In the genomic region with DNA sequence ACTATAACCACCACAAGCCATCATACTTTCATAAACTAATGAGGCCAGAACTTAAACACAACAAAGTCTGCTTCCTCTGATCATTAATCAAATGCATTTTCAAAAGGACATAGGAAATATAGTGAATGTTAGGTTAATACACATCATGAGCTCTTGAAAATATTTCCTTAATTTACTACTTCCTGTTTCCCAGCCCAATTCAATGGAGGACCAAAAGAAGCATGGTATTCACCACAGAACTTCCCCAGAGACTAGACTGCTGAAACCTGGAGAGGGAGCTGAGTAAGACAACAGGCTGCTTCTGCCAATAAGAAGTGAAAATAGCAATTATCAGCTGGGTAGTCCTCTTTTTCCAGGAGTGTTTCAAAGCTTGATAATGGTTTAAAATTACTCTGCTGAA, we compare ENCODE assay signal across 15 cellular contexts.
A peak's percentile ranks its signal among the peaks of the same experiment; 100 is the strongest.
DNase-seq lines count a peak whose midpoint lies in the region; ATAC-seq lines count a peak whose summit lies in the region.
"Had no signal": no experiment of that assay in that cellular context is flagged by ENCODE, and none has a peak within 500 bp of the region (broad histone marks: within the 10 kb centered on the region; RNA-seq: fewer than 3 reads in every experiment).

No MANE protein-coding gene starts in this region.

- H3K4me3 Mint-ChIP-seq in activated CD4-positive, alpha-beta T cell treated with anti-CD3 and anti-CD28 coated beads for 36 hours = no peak overlapping the region
- H3K4me3 Mint-ChIP-seq: CD8-positive, alpha-beta T cell; IgD-negative memory B cell; naive thymus-derived CD4-positive, alpha-beta T cell; T-helper 2 cell treated with Interferon-gamma antibody and Interleukin-4, amounts not matched to agents 5 μg/mL and 100 μg/mL, for 36 hours had no signal

- POLR2A ChIA-PET in activated CD4-positive, alpha-beta T cell treated with anti-CD3 and anti-CD28 coated beads for 36 hours (lab: Charles Lee) = no interaction called here

- peaks cover 4% of the 10 kb centered on the region for H3K4me1 Mint-ChIP-seq in activated CD4-positive, alpha-beta T cell treated with anti-CD3 and anti-CD28 coated beads for 36 hours
- H3K4me1 Mint-ChIP-seq: IgD-negative memory B cell had no signal

- H3K27me3 Mint-ChIP-seq in activated CD4-positive, alpha-beta T cell treated with anti-CD3 and anti-CD28 coated beads for 36 hours = no peaks in the 10 kb centered on the region
- H3K27me3 Mint-ChIP-seq: IgD-negative memory B cell; naive thymus-derived CD4-positive, alpha-beta T cell had no signal

- no peaks in the 10 kb centered on the region for H3K9me3 Mint-ChIP-seq in activated CD4-positive, alpha-beta T cell treated with anti-CD3 and anti-CD28 coated beads for 36 hours (ENCODE audit: low read depth)
- H3K9me3 Mint-ChIP-seq: CD8-positive, alpha-beta T cell; naive thymus-derived CD4-positive, alpha-beta T cell; T-helper 2 cell treated with Interferon-gamma antibody and Interleukin-4, amounts not matched to agents 5 μg/mL and 100 μg/mL, for 36 hours had no signal

- DNase-seq in ELR (ENCODE audit: low read depth) (peak; percentile 15), M059J (ENCODE audit: low read depth) (peak; percentile 55), dermis blood vessel endothelial cell (peak; percentile 75), myocyte (ENCODE audit: low read depth) (peak; percentile 58), substantia nigra (lab: John Stamatoyannopoulos, UW) (no peak), germinal center (ENCODE audit: low spot score) (no peak)
- DNase-seq in activated CD4-positive, alpha-beta T cell treated with anti-CD3 and anti-CD28 coated beads for 36 hours = no peak
- DNase-seq: activated naive CD4-positive, alpha-beta T cell treated with Interleukin-2 at 50 U/mL for 16 hours; CD8-positive, alpha-beta T cell; naive thymus-derived CD4-positive, alpha-beta T cell; small intestine had no signal

- intact Hi-C loops in activated CD4-positive, alpha-beta T cell treated with anti-CD3 and anti-CD28 coated beads for 36 hours (cut with DNase I, micrococcal nuclease) = no loop called here

- ATAC-seq in activated CD4-positive, alpha-beta T cell treated with anti-CD3 and anti-CD28 coated beads for 36 hours = no peak
- no peak for ATAC-seq in HG03196 (IDR thresholded peaks at IDR 0.05; ENCODE audit: unreplicated experiment)
- ATAC-seq: CD8-positive, alpha-beta T cell; naive thymus-derived CD4-positive, alpha-beta T cell had no signal

- H3K27ac ChIP-seq in substantia nigra (ENCODE audit: low read depth, low read length, poor library complexity, severe bottlenecking) = no peak overlapping the region
- H3K27ac ChIP-seq: epithelial cell of prostate had no signal

- CTCF ChIA-PET in activated CD4-positive, alpha-beta T cell treated with anti-CD3 and anti-CD28 coated beads for 36 hours (lab: Charles Lee) = interaction anchor here (1.4 kb wide), 1 partner anchor 10 kb away, joined by 5 read pairs; no protein-coding TSS in a partner anchor

- peaks cover 6% of the 10 kb centered on the region for H3K36me3 Mint-ChIP-seq in activated CD4-positive, alpha-beta T cell treated with anti-CD3 and anti-CD28 coated beads for 36 hours (ENCODE audit: low read depth)

- no peak overlapping the region for H3K27ac Mint-ChIP-seq in activated CD4-positive, alpha-beta T cell treated with anti-CD3 and anti-CD28 coated beads for 36 hours
- H3K27ac Mint-ChIP-seq: CD8-positive, alpha-beta T cell; naive thymus-derived CD4-positive, alpha-beta T cell; T-helper 2 cell treated with Interferon-gamma antibody and Interleukin-4, amounts not matched to agents 5 μg/mL and 100 μg/mL, for 36 hours had no signal

Comparison
In these comparisons a context has a peak if more than half of its experiments do, and no peak if none do; other contexts are left out.
1. DNase-seq: peak in ELR (single experiment), M059J (single experiment), dermis blood vessel endothelial cell (single experiment) and myocyte (single experiment); none in activated CD4-positive, alpha-beta T cell treated with anti-CD3 and anti-CD28 coated beads for 36 hours (single experiment), substantia nigra (0 of 49) and germinal center (single experiment).